14 cellular contexts compared by ENCODE assay signal in genomic region chr3:106590259-106590658, GRCh38.
"Had no signal": no experiment of that assay in that cellular context is flagged by ENCODE, and none has a peak within 500 bp of the region (broad histone marks: within the 10 kb centered on the region; RNA-seq: fewer than 3 reads in every experiment).

No MANE protein-coding gene starts in this region.

- H3K4me3 ChIP-seq: mucosa of descending colon, skin epidermis, tibial artery, uterus had no signal

- ATAC-seq: mucosa of descending colon; natural killer cell; stimulated activated memory B cell treated with anti-CD40 and anti-IgM and Interleukin-4, amounts not matched to agents 10 μg/mL and 1 μg/mL and 100 μg/mL, for 72 hours had no signal

- H3K9me3 Mint-ChIP-seq: activated naive CD4-positive, alpha-beta T cell treated with anti-CD3 and anti-CD28 coated beads, Interleukin-2, amount 10 ng/mL, durations not matched to agents 7 days and 5 days; central memory CD8-positive, alpha-beta T cell; natural killer cell had no signal

- H3K27me3 Mint-ChIP-seq: activated naive CD4-positive, alpha-beta T cell treated with anti-CD3 and anti-CD28 coated beads, Interleukin-2, amount 10 ng/mL, durations not matched to agents 7 days and 5 days; central memory CD8-positive, alpha-beta T cell; stimulated activated memory B cell treated with anti-CD40 and anti-IgM and Interleukin-4, amounts not matched to agents 10 μg/mL and 1 μg/mL and 100 μg/mL, for 72 hours had no signal

- H3K27ac Mint-ChIP-seq: activated CD4-positive, alpha-beta T cell treated with anti-CD3 and anti-CD28 coated beads, Interleukin-2, amount 10 ng/mL, durations not matched to agents 7 days and 5 days; activated naive CD4-positive, alpha-beta T cell treated with anti-CD3 and anti-CD28 coated beads, Interleukin-2, amount 10 ng/mL, durations not matched to agents 7 days and 5 days; natural killer cell; stimulated activated memory B cell treated with anti-CD40 and anti-IgM and Interleukin-4, amounts not matched to agents 10 μg/mL and 1 μg/mL and 100 μg/mL, for 72 hours had no signal

- H3K4me1 Mint-ChIP-seq: activated CD4-positive, alpha-beta T cell treated with anti-CD3 and anti-CD28 coated beads, Interleukin-2, amount 10 ng/mL, durations not matched to agents 7 days and 5 days; activated naive CD4-positive, alpha-beta T cell treated with anti-CD3 and anti-CD28 coated beads, Interleukin-2, amount 10 ng/mL, durations not matched to agents 7 days and 5 days; central memory CD8-positive, alpha-beta T cell; natural killer cell had no signal

- H3K4me3 Mint-ChIP-seq: activated CD4-positive, alpha-beta T cell treated with anti-CD3 and anti-CD28 coated beads, Interleukin-2, amount 10 ng/mL, durations not matched to agents 7 days and 5 days; activated naive CD4-positive, alpha-beta T cell treated with anti-CD3 and anti-CD28 coated beads, Interleukin-2, amount 10 ng/mL, durations not matched to agents 7 days and 5 days; central memory CD8-positive, alpha-beta T cell; natural killer cell; stimulated activated memory B cell treated with anti-CD40 and anti-IgM and Interleukin-4, amounts not matched to agents 10 μg/mL and 1 μg/mL and 100 μg/mL, for 72 hours had no signal

- H3K36me3 Mint-ChIP-seq: activated naive CD4-positive, alpha-beta T cell treated with anti-CD3 and anti-CD28 coated beads, Interleukin-2, amount 10 ng/mL, durations not matched to agents 7 days and 5 days; natural killer cell; stimulated activated memory B cell treated with anti-CD40 and anti-IgM and Interleukin-4, amounts not matched to agents 10 μg/mL and 1 μg/mL and 100 μg/mL, for 72 hours had no signal

- DNase-seq: activated CD4-positive, alpha-beta T cell treated with anti-CD3 and anti-CD28 coated beads, Interleukin-2, amount 10 ng/mL, durations not matched to agents 7 days and 5 days; activated CD4-positive, CD25-positive, alpha-beta regulatory T cell; activated naive CD4-positive, alpha-beta T cell treated with anti-CD3 and anti-CD28 coated beads, Interleukin-2, amount 10 ng/mL, durations not matched to agents 7 days and 5 days; effector memory CD4-positive, alpha-beta T cell; glutamatergic neuron; mammary epithelial cell; mucosa of descending colon; natural killer cell; T-helper 2 cell; tibial artery; uterus had no signal
